In the genomic region with DNA sequence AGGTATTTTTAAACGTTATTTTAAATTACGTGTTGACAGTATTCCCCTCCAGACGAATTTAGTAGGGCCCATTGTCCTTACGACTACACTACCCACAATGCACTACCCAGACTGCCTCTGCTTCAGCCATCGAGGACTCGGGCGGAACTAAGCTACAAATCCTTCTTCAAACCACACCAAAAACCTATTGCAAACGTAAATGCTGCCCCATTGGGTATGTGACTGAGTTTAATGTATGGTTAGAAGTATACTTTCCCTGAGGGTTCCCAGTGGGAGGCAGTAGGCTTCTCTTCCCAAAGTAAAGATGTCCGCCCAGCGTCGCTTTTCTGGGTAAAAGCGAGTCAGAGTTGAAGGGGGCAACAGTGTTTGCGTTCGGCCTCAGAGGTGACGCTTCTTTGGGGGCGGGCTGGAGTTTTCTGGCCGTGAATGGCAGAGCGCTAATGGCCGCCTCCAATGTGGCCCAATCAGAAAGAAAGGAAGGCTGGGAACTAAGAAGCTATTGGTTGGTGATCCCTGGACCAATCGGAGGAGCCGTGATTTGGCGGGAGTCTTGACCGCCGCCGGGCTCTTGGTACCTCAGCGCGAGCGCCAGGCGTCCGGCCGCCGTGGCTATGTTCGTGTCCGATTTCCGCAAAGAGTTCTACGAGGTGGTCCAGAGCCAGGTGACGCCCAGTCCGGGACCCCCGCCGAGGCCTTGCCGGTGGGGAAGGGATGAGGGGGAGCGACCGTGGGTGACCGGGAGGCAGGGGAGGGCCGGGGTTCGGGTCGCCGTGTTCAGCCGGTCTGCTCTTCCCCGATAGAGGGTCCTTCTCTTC, we compare ENCODE assay signal across 8 cellular contexts. TPM values are rescaled to one million over a fixed set of nuclear protein-coding genes. Genes with fewer than 3 reads are reported as not detected.
DNase-seq lines count a peak whose midpoint lies in the region; FAIRE-seq and TF ChIP-seq lines count a peak whose summit lies in the region.

A gene with protein sequence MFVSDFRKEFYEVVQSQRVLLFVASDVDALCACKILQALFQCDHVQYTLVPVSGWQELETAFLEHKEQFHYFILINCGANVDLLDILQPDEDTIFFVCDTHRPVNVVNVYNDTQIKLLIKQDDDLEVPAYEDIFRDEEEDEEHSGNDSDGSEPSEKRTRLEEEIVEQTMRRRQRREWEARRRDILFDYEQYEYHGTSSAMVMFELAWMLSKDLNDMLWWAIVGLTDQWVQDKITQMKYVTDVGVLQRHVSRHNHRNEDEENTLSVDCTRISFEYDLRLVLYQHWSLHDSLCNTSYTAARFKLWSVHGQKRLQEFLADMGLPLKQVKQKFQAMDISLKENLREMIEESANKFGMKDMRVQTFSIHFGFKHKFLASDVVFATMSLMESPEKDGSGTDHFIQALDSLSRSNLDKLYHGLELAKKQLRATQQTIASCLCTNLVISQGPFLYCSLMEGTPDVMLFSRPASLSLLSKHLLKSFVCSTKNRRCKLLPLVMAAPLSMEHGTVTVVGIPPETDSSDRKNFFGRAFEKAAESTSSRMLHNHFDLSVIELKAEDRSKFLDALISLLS (plus strand): TSS at position 563 of the 815 bp plus-strand sequence. CDS start 49 bp downstream, at position 612.

- TF ChIP-seq POLR2A in NB4 (IDR thresholded peaks at IDR 0.05; ENCODE audit: extremely low read depth, insufficient read length): peak; percentile 45

- H2AFZ ChIP-seq in neuronal stem cell (ENCODE audit: low read length): peak within 1 kb of the TSS; percentile 91

- H3K9me3 Mint-ChIP-seq in HFFc6: no peaks in the 10 kb centered on the region
- no peaks in the 10 kb centered on the region for H3K9me3 Mint-ChIP-seq in activated naive CD4-positive, alpha-beta T cell treated with anti-CD3 and anti-CD28 coated beads, Interleukin-2, amount 10 ng/mL, durations not matched to agents 7 days and 5 days

- H3K14ac ChIP-seq in neuronal stem cell (ENCODE audit: low read length): peak within 1 kb of the TSS; percentile 25

- no peaks in the 10 kb centered on the region for H3K27me3 ChIP-seq in neuronal stem cell (ENCODE audit: control insufficient read depth in 3 of 3, insufficient read depth in 3 of 3, low read depth in 1 of 3, low read length in 3 of 3)

- H4K91ac ChIP-seq in neuronal stem cell (ENCODE audit: low read depth, low read length, poor library complexity): no peak within 1 kb of the TSS

- H2AK5ac ChIP-seq in neuronal stem cell (ENCODE audit: low read depth, low read length): no peak within 1 kb of the TSS

- no peaks in the 10 kb centered on the region for H3K9me3 ChIP-seq in SK-N-MC (ENCODE audit: low read depth, low read length)
- no peaks in the 10 kb centered on the region for H3K9me3 ChIP-seq in neuronal stem cell (replicated peaks in 1 of 2; ENCODE audit: control insufficient read depth in 2 of 2, insufficient read depth in 1 of 2, low read depth in 1 of 2, low read length in 2 of 2)

- no peak within 1 kb of the TSS for H2BK5ac ChIP-seq in neuronal stem cell (ENCODE audit: low read length)

- peaks cover 62% of the 10 kb centered on the region for H3K4me1 Mint-ChIP-seq in HFFc6 (ENCODE audit: low read depth)
- peaks cover 39% of the 10 kb centered on the region for H3K4me1 Mint-ChIP-seq in activated naive CD4-positive, alpha-beta T cell treated with anti-CD3 and anti-CD28 coated beads, Interleukin-2, amount 10 ng/mL, durations not matched to agents 7 days and 5 days

- peak within 1 kb of the TSS; percentile 86 for H3K23ac ChIP-seq in neuronal stem cell (ENCODE audit: low read depth, low read length, poor library complexity)

- H3K27me3 Mint-ChIP-seq in HFFc6 (ENCODE audit: insufficient read depth): no peaks in the 10 kb centered on the region; the same call in 1 of the 2 replicates
- H3K27me3 Mint-ChIP-seq in activated naive CD4-positive, alpha-beta T cell treated with anti-CD3 and anti-CD28 coated beads, Interleukin-2, amount 10 ng/mL, durations not matched to agents 7 days and 5 days: no peaks in the 10 kb centered on the region

- H3K4ac ChIP-seq in neuronal stem cell (ENCODE audit: low read length): no peak within 1 kb of the TSS

- H3K9ac ChIP-seq in SK-N-MC (ENCODE audit: insufficient read length): peak within 1 kb of the TSS; percentile 99
- H3K9ac ChIP-seq in neuronal stem cell (ENCODE audit: low read depth, low read length, poor library complexity): peak within 1 kb of the TSS; percentile 93

- no peak within 1 kb of the TSS for H2BK120ac ChIP-seq in neuronal stem cell (ENCODE audit: low read depth, low read length)

- CTCF ChIA-PET in activated naive CD4-positive, alpha-beta T cell treated with anti-CD3 and anti-CD28 coated beads, Interleukin-2, amount 10 ng/mL, durations not matched to agents 7 days and 5 days (lab: Charles Lee): interaction anchor here (1.3 to 3.0 kb wide), 3 partner anchors 15 to 152 kb away, joined by 4 to 14 read pairs (median 8); no protein-coding TSS in a partner anchor

- FAIRE-seq in frontal cortex (lab: Jason Lieb, UNC): peak; percentile 95

- H3K18ac ChIP-seq in neuronal stem cell (ENCODE audit: low read length): peak within 1 kb of the TSS; percentile 55

- H3K27ac ChIP-seq in SK-N-MC (peak within 1 kb of the TSS; percentile 99), neuronal stem cell (replicated peaks; ENCODE audit: low read length) (peak within 1 kb of the TSS; percentile 65), substantia nigra (ENCODE audit: low read depth, low read length, poor library complexity, severe bottlenecking) (peak within 1 kb of the TSS; percentile 97)

- peak; percentile 95 for DNase-seq in GM04503 (ENCODE audit: low read depth)
- DNase-seq in HFFc6: peak; percentile 98
- peak; percentile 99 for DNase-seq in NB4 (ENCODE audit: low read depth)
- DNase-seq in SK-N-MC (ENCODE audit: low read depth, low spot score): peak; percentile 93
- DNase-seq in activated naive CD4-positive, alpha-beta T cell treated with anti-CD3 and anti-CD28 coated beads, Interleukin-2, amount 10 ng/mL, durations not matched to agents 7 days and 5 days: peak; percentile 98
- peak; percentile 95 to 96 for DNase-seq in frontal cortex (ENCODE audit: low spot score in 2 of 2)
- peak; percentile 97 for DNase-seq in neuronal stem cell (ENCODE audit: low spot score)
- DNase-seq in substantia nigra (lab: John Stamatoyannopoulos, UW): peak; percentile 35 to 98 (median 94)

- H3K27ac Mint-ChIP-seq in HFFc6: peak within 1 kb of the TSS; percentile 100
- peak within 1 kb of the TSS; percentile 98 for H3K27ac Mint-ChIP-seq in activated naive CD4-positive, alpha-beta T cell treated with anti-CD3 and anti-CD28 coated beads, Interleukin-2, amount 10 ng/mL, durations not matched to agents 7 days and 5 days

- H2BK12ac ChIP-seq in neuronal stem cell (ENCODE audit: low read length): no peak within 1 kb of the TSS

- WGBS in neuronal stem cell (ENCODE audit: extremely low coverage in 2 of 2, insufficient read length in 2 of 2, insufficient replicate concordance in 1 of 2), 2 donors: no CpG with 5 or more reads among the region's 50 CpGs

- no peak for TF ChIP-seq CTCF in HFFc6 (IDR thresholded peaks at IDR 0.05)
- no peak for TF ChIP-seq CTCF in NB4 (IDR thresholded peaks at IDR 0.05; ENCODE audit: low read depth, low read length)

- peaks cover 5% of the 10 kb centered on the region; the same call in 1 of the 2 replicates for H3K36me3 Mint-ChIP-seq in HFFc6 (ENCODE audit: low read depth)
- H3K36me3 Mint-ChIP-seq in activated naive CD4-positive, alpha-beta T cell treated with anti-CD3 and anti-CD28 coated beads, Interleukin-2, amount 10 ng/mL, durations not matched to agents 7 days and 5 days: peaks cover 29% of the 10 kb centered on the region

- peaks cover 7 to 8% of the 10 kb centered on the region in 2 donors for H3K4me1 ChIP-seq in neuronal stem cell (ENCODE audit: control insufficient read depth in 2 of 2, insufficient read depth in 1 of 2, low read depth in 1 of 2, low read length in 2 of 2)

- H3K4me2 ChIP-seq in neuronal stem cell (ENCODE audit: insufficient read depth, low read length, poor library complexity, severe bottlenecking): peak within 1 kb of the TSS; percentile 70

- H4K8ac ChIP-seq in neuronal stem cell (ENCODE audit: low read depth, low read length): no peak within 1 kb of the TSS

- H3K36me3 ChIP-seq in SK-N-MC (ENCODE audit: insufficient read depth, low read length): peaks cover 34% of the 10 kb centered on the region
- H3K36me3 ChIP-seq in neuronal stem cell (replicated peaks in 1 of 2; ENCODE audit: control insufficient read depth in 2 of 2, insufficient read depth in 2 of 2, low read length in 2 of 2): peaks cover 8 to 48% of the 10 kb centered on the region in 2 donors

- H2BK15ac ChIP-seq in neuronal stem cell (ENCODE audit: low read length): no peak within 1 kb of the TSS

- peak within 1 kb of the TSS; percentile 95 for H3K4me3 ChIP-seq in NB4 (ENCODE audit: low read depth, low read length)
- H3K4me3 ChIP-seq in SK-N-MC: peak within 1 kb of the TSS; percentile 96
- H3K4me3 ChIP-seq in neuronal stem cell (ENCODE audit: low read length in 2 of 2): peak within 1 kb of the TSS; percentile 95 to 100

- peak within 1 kb of the TSS; percentile 92 for H3K4me3 Mint-ChIP-seq in HFFc6
- H3K4me3 Mint-ChIP-seq in activated naive CD4-positive, alpha-beta T cell treated with anti-CD3 and anti-CD28 coated beads, Interleukin-2, amount 10 ng/mL, durations not matched to agents 7 days and 5 days: peak within 1 kb of the TSS; percentile 99

- H3K79me1 ChIP-seq in neuronal stem cell (ENCODE audit: low read depth, low read length): peaks cover 4% of the 10 kb centered on the region

RNA-seq across cellular contexts. Expression of the gene that starts here (rescaled TPM):
- total RNA-seq in HFFc6 (2021; fragmentation: NEBNext Ultra II Directional; extraction: Animal tissue kit (Norgen Biotek cat#: 25700)): 10 to 100 TPM in 5 of 6 experiments, 1 to 10 TPM in 1; 8.8 to 17.4 (median 16.2) TPM
- total RNA-seq in frontal cortex: 0.82 TPM
- 17.8 TPM for polyA plus RNA-seq in neuronal stem cell (2013, experiment 1 of 2)
- polyA plus RNA-seq in neuronal stem cell (2013, experiment 2 of 2): 18.0 TPM

Comparison
In these comparisons a context has a peak if more than half of its experiments do, and no peak if none do; other contexts are left out.
1. Peak in every context shown above with its lines: DNase-seq, H3K4me3 ChIP-seq and H3K27ac ChIP-seq.
2. Peak in DNase-seq in frontal cortex; RNA of the gene not detected or under 1 TPM.